Comparison of ENCODE assay signal across 21 cellular contexts in genomic region chrX:3807906-3808305, GRCh38.
"Had no signal": no experiment of that assay in that cellular context is flagged by ENCODE, and none has a peak within 500 bp of the region (broad histone marks: within the 10 kb centered on the region; RNA-seq: fewer than 3 reads in every experiment).

No MANE protein-coding gene starts in this region.

- H3K27ac Mint-ChIP-seq: nephron progenitor cell; stimulated activated memory B cell treated with anti-CD40 and anti-IgM and Interleukin-4, amounts not matched to agents 10 μg/mL and 1 μg/mL and 100 μg/mL, for 72 hours; stimulated activated naive CD8-positive, alpha-beta T cell treated with anti-CD3 and anti-CD28 coated beads, Interleukin-15, Interleukin-2, amounts not matched to agents 100 ng/mL and 50 ng/mL, for 24 hours had no signal

- H3K27me3 ChIP-seq: right lobe of liver, tibial artery, upper lobe of left lung had no signal

- H3K9me3 ChIP-seq: psoas muscle, right lobe of liver, spleen, tibial artery, upper lobe of left lung, uterus had no signal

- H3K27ac ChIP-seq: hepatocyte, psoas muscle, right lobe of liver, spleen, tibial artery, upper lobe of left lung, uterus had no signal

- H3K36me3 Mint-ChIP-seq: naive thymus-derived CD4-positive, alpha-beta T cell; stimulated activated memory B cell treated with anti-CD40 and anti-IgM and Interleukin-4, amounts not matched to agents 10 μg/mL and 1 μg/mL and 100 μg/mL, for 72 hours had no signal

- H3K4me3 ChIP-seq: hepatocyte, psoas muscle, right lobe of liver, spleen, tibial artery, upper lobe of left lung, uterus had no signal

- ATAC-seq: left colon; naive thymus-derived CD4-positive, alpha-beta T cell; psoas muscle; right lobe of liver; stimulated activated memory B cell treated with anti-CD40 and anti-IgM and Interleukin-4, amounts not matched to agents 10 μg/mL and 1 μg/mL and 100 μg/mL, for 72 hours had no signal

- DNase-seq: dermis blood vessel endothelial cell; erythroblast; foreskin melanocyte; head of caudate nucleus; left colon; mesendoderm; naive thymus-derived CD4-positive, alpha-beta T cell; nephron progenitor cell; psoas muscle; retina; right lobe of liver; spleen; stimulated activated CD4-positive, alpha-beta T cell treated with anti-CD3 and anti-CD28 coated beads, Interleukin-15, amount 100 ng/mL, for 24 hours; stimulated activated CD4-positive, alpha-beta T cell treated with anti-CD3 and anti-CD28 coated beads, Interleukin-1b, Interleukin-23, amount 100 ng/mL, for 48 hours; stimulated activated CD4-positive, alpha-beta T cell treated with anti-CD3 and anti-CD28 coated beads, Interleukin-4, amount 100 ng/mL, for 24 hours; tibial artery; upper lobe of left lung; uterus had no signal

- H3K9me3 Mint-ChIP-seq: nephron progenitor cell; stimulated activated memory B cell treated with anti-CD40 and anti-IgM and Interleukin-4, amounts not matched to agents 10 μg/mL and 1 μg/mL and 100 μg/mL, for 72 hours; stimulated activated naive CD8-positive, alpha-beta T cell treated with anti-CD3 and anti-CD28 coated beads, Interleukin-15, Interleukin-2, amounts not matched to agents 100 ng/mL and 50 ng/mL, for 24 hours had no signal

- H3K4me1 ChIP-seq: psoas muscle, right lobe of liver, uterus had no signal

- H3K4me3 Mint-ChIP-seq: nephron progenitor cell; stimulated activated memory B cell treated with anti-CD40 and anti-IgM and Interleukin-4, amounts not matched to agents 10 μg/mL and 1 μg/mL and 100 μg/mL, for 72 hours; stimulated activated naive CD8-positive, alpha-beta T cell treated with anti-CD3 and anti-CD28 coated beads, Interleukin-15, Interleukin-2, amounts not matched to agents 100 ng/mL and 50 ng/mL, for 24 hours had no signal

- H3K36me3 ChIP-seq: right lobe of liver, spleen, tibial artery, upper lobe of left lung, uterus had no signal
